22 cellular contexts compared by ENCODE assay signal in genomic region chr17:13921841-13922776, GRCh38.
A peak's percentile ranks its signal among the peaks of the same experiment; 100 is the strongest.
DNase-seq lines count a peak whose midpoint lies in the region; ATAC-seq, FAIRE-seq and TF ChIP-seq lines count a peak whose summit lies in the region.
"Had no signal": no experiment of that assay in that cellular context is flagged by ENCODE, and none has a peak within 500 bp of the region (broad histone marks: within the 10 kb centered on the region; RNA-seq: fewer than 3 reads in every experiment).

No MANE protein-coding gene starts in this region.

- no TSS peak for BruUV-seq in PC-3 (replicated peaks; lab: Mats Ljungman, UMichigan)
- no TSS peak for BruUV-seq in mammary epithelial cell (replicated peaks; lab: Mats Ljungman, UMichigan)

- TF ChIP-seq CTCF in PC-3 (conservative IDR thresholded peaks at IDR 0.05; ENCODE audit: low read depth, low read length): no peak
- no peak for TF ChIP-seq CTCF in endodermal cell (conservative IDR thresholded peaks at IDR 0.05)
- no peak for TF ChIP-seq CTCF in mammary epithelial cell (conservative IDR thresholded peaks at IDR 0.05 in 1 of 2, IDR thresholded peaks at IDR 0.05 in 1 of 2; ENCODE audit: extremely low read depth in 1 of 2, insufficient read depth in 1 of 2, low read depth in 1 of 2, low read length in 2 of 2)

- H3K36me3 ChIP-seq in PC-3 (ENCODE audit: low read depth, low read length) (no peaks in the 10 kb centered on the region), endodermal cell (ENCODE audit: control insufficient read depth, insufficient read depth, low read length) (no peaks in the 10 kb centered on the region), mammary epithelial cell (ENCODE audit: insufficient read depth, low read length) (no peaks in the 10 kb centered on the region)
- H3K36me3 ChIP-seq: MG63 had no signal

- H3K9me2 ChIP-seq in PC-3 (replicated peaks; ENCODE audit: low read length): no peaks in the 10 kb centered on the region

- H3K27ac ChIP-seq in PC-3 (ENCODE audit: low read length) (no peak overlapping the region), endodermal cell (ENCODE audit: low read depth, low read length) (no peak overlapping the region), mammary epithelial cell (ENCODE audit: insufficient read depth, low read depth, low read length) (no peak overlapping the region)
- H3K27ac ChIP-seq: 22Rv1 had no signal

- intact Hi-C loops in PC-3 (cut with micrococcal nuclease) (no loop called here), mammary epithelial cell (cut with micrococcal nuclease) (no loop called here)

- H3K4me1 Mint-ChIP-seq in endodermal cell: peaks cover 57% of the 10 kb centered on the region
- H3K4me1 Mint-ChIP-seq: CD4-positive, alpha-beta memory T cell had no signal

- no peaks in the 10 kb centered on the region for H3K9me3 Mint-ChIP-seq in endodermal cell
- H3K9me3 Mint-ChIP-seq: CD4-positive, alpha-beta memory T cell had no signal

- no peaks in the 10 kb centered on the region for H3K36me3 Mint-ChIP-seq in endodermal cell (ENCODE audit: low read depth)
- H3K36me3 Mint-ChIP-seq: CD4-positive, alpha-beta memory T cell had no signal

- peak; percentile 26 for DNase-seq in DMS 273 (lab: John Stamatoyannopoulos, UW; ENCODE audit: unreplicated experiment)
- DNase-seq in DMS 273 treated with DMSO at 0.1 percent for 48 hours (lab: John Stamatoyannopoulos, UW): no peak
- DNase-seq in PC-3: no peak
- peak; percentile 61 for DNase-seq in endodermal cell
- peak; percentile 55 for DNase-seq in pons (ENCODE audit: low spot score)
- no peak for DNase-seq in urothelium cell line (ENCODE audit: low spot score)
- no peak for DNase-seq in mammary epithelial cell
- DNase-seq: CD4-positive, alpha-beta memory T cell; DND-41; GDM1; Karpas-422; MG63; NCI-H1092; NCI-H146; NCI-H2081 treated with DMSO at 0.1 percent for 48 hours; NCI-H2227 treated with DMSO at 0.1 percent for 48 hours; NCI-H526 treated with DMSO at 0.1 percent for 48 hours had no signal

- H3K9me3 ChIP-seq in PC-3 (ENCODE audit: low read length): no peaks in the 10 kb centered on the region
- peaks cover 4% of the 10 kb centered on the region for H3K9me3 ChIP-seq in endodermal cell (ENCODE audit: control insufficient read depth, low read length)
- H3K9me3 ChIP-seq in mammary epithelial cell (replicated peaks; ENCODE audit: insufficient read depth, low read length): no peaks in the 10 kb centered on the region
- H3K9me3 ChIP-seq: MG63 had no signal

- CTCF ChIA-PET in PC-3 (lab: Charles Lee): no interaction called here
- CTCF ChIA-PET in mammary epithelial cell (lab: Charles Lee; ENCODE audit: low non-redundant PET): no interaction called here

- H3F3A ChIP-seq in PC-3 (ENCODE audit: low read length, unreplicated experiment): no peaks in the 10 kb centered on the region

- H3K4me1 ChIP-seq in PC-3 (ENCODE audit: insufficient read depth, low read length) (no peaks in the 10 kb centered on the region), endodermal cell (ENCODE audit: control insufficient read depth, insufficient read depth, low read length) (peaks cover 36% of the 10 kb centered on the region), mammary epithelial cell (ENCODE audit: insufficient read depth, low read length) (no peaks in the 10 kb centered on the region)

- H2AFZ ChIP-seq in PC-3 (ENCODE audit: low read length): peak overlapping the region; percentile 48; the same call in 1 of the 2 replicates
- no peak overlapping the region for H2AFZ ChIP-seq in mammary epithelial cell (ENCODE audit: low read depth, low read length)

- H4K20me1 ChIP-seq in PC-3 (ENCODE audit: low read length) (no peaks in the 10 kb centered on the region), mammary epithelial cell (ENCODE audit: insufficient read depth, low read length) (no peaks in the 10 kb centered on the region)

- WGBS in endodermal cell (ENCODE audit: insufficient coverage in 1 of 2, insufficient read length in 1 of 2), 2 experiments: 80 to 87% methylated on average over 9 to 19 of the region's 19 CpGs
- WGBS in mammary epithelial cell (ENCODE audit: low coverage, missing lambda C conversion rate): 73% methylated on average over 14 of the region's 19 CpGs

- ATAC-seq in PC-3 (no peak), GM19395 (IDR thresholded peaks at IDR 0.05; ENCODE audit: unreplicated experiment) (no peak)

- H3K4me2 ChIP-seq in PC-3 (ENCODE audit: low read length) (peak overlapping the region; percentile 19; the same call in 1 of the 2 replicates), mammary epithelial cell (ENCODE audit: insufficient read depth, low read depth, low read length) (no peak overlapping the region)

- H3K27me3 ChIP-seq in PC-3 (ENCODE audit: low read length): peaks cover 14% of the 10 kb centered on the region; the same call in 1 of the 2 replicates
- H3K27me3 ChIP-seq in endodermal cell (ENCODE audit: control insufficient read depth, insufficient read depth, low read length, poor library complexity, severe bottlenecking): no peaks in the 10 kb centered on the region
- H3K27me3 ChIP-seq in mammary epithelial cell (ENCODE audit: insufficient read depth, low read length): no peaks in the 10 kb centered on the region
- H3K27me3 ChIP-seq: MG63 had no signal

- no peak for FAIRE-seq in urothelium cell line (lab: Jason Lieb, UNC)
- FAIRE-seq: D721Med, GM12891, H54 had no signal

- H3K4me3 ChIP-seq in PC-3 (ENCODE audit: low read length) (no peak overlapping the region), endodermal cell (ENCODE audit: low read length) (no peak overlapping the region), mammary epithelial cell (replicated peaks in 1 of 3; ENCODE audit: insufficient read depth in 1 of 3, low read depth in 2 of 3, low read length in 3 of 3) (no peak overlapping the region)
- H3K4me3 ChIP-seq: MG63 had no signal

- no peaks in the 10 kb centered on the region for H3K27me3 Mint-ChIP-seq in endodermal cell (ENCODE audit: insufficient read depth)
- H3K27me3 Mint-ChIP-seq: CD4-positive, alpha-beta memory T cell had no signal

- H3K27ac Mint-ChIP-seq in endodermal cell: no peak overlapping the region

- POLR2A ChIA-PET in PC-3 (lab: Charles Lee; ENCODE audit: unreplicated experiment): no interaction called here

- H3K4me3 Mint-ChIP-seq in endodermal cell: no peak overlapping the region
- H3K4me3 Mint-ChIP-seq: CD4-positive, alpha-beta memory T cell had no signal

- H3K9ac ChIP-seq in PC-3 (ENCODE audit: low read length) (no peak overlapping the region), endodermal cell (ENCODE audit: extremely low read depth, low read length, poor library complexity, severe bottlenecking) (no peak overlapping the region), mammary epithelial cell (ENCODE audit: insufficient read depth, low read length) (no peak overlapping the region)

- dilution Hi-C loops in mammary epithelial cell (cut with HindIII; ENCODE audit: low sequenced_read_pairs): no loop called here

- H3K79me2 ChIP-seq in PC-3 (ENCODE audit: low read length): no peaks in the 10 kb centered on the region
- H3K79me2 ChIP-seq in mammary epithelial cell (ENCODE audit: insufficient read depth, low read length): no peaks in the 10 kb centered on the region

- in situ Hi-C loops in mammary epithelial cell (cut with MboI; ENCODE audit: low sequenced_read_pairs in 2 of 2): no loop called here

Comparison
In these comparisons a context has a peak if more than half of its experiments do, and no peak if none do; other contexts are left out.
1. DNase-seq: peak in DMS 273 (single experiment), endodermal cell (single experiment) and pons (single experiment); none in DMS 273 treated with DMSO at 0.1 percent for 48 hours (single experiment), PC-3 (single experiment), urothelium cell line (single experiment) and mammary epithelial cell (single experiment).